Comparison of ENCODE assay signal across 8 cellular contexts in genomic region chr20:37095108-37095608, GRCh38. TPM values are rescaled to one million over a fixed set of nuclear protein-coding genes. Genes with fewer than 3 reads are reported as not detected.
DNase-seq lines count a peak whose midpoint lies in the region; ATAC-seq and TF ChIP-seq lines count a peak whose summit lies in the region.

No MANE protein-coding gene starts in this region.

- peaks cover 34% of the 10 kb centered on the region for H3K4me1 ChIP-seq in OCI-LY3 (ENCODE audit: low read length)
- H3K4me1 ChIP-seq in gastrocnemius medialis, result peaks cover 18 to 24% of the 10 kb centered on the region in 2 donors

- peak; percentile 60 for DNase-seq in DMS53 (lab: John Stamatoyannopoulos, UW)
- DNase-seq in DMS53 treated with DMSO at 0.1 percent for 48 hours (lab: John Stamatoyannopoulos, UW; ENCODE audit: unreplicated experiment), result no peak
- DNase-seq in activated naive CD4-positive, alpha-beta T cell treated with Interleukin-2 at 50 U/mL for 16 hours, result peak; percentile 46
- no peak for DNase-seq in left ventricle myocardium superior
- no peak for DNase-seq in gastrocnemius medialis
- no peak for DNase-seq in NCI-H1436 (lab: John Stamatoyannopoulos, UW)

- peaks cover 11% of the 10 kb centered on the region for H4K20me1 ChIP-seq in OCI-LY3 (ENCODE audit: insufficient read depth, low read length)

- H3K4me2 ChIP-seq in OCI-LY3 (ENCODE audit: low read length), result peak overlapping the region; percentile 78

- ATAC-seq in HG02678 (IDR thresholded peaks at IDR 0.05; ENCODE audit: unreplicated experiment) (peak; percentile 22), left ventricle myocardium superior (peak; percentile 35), gastrocnemius medialis (no peak)

- H3K36me3 ChIP-seq in OCI-LY3 (replicated peaks; ENCODE audit: low read depth, low read length), result peaks cover 30% of the 10 kb centered on the region
- H3K36me3 ChIP-seq in gastrocnemius medialis, result no peaks in the 10 kb centered on the region

- H3K27me3 ChIP-seq in OCI-LY3 (ENCODE audit: low read depth, low read length) (no peaks in the 10 kb centered on the region), gastrocnemius medialis (no peaks in the 10 kb centered on the region)

- peak overlapping the region; percentile 83 for H3K4me3 ChIP-seq in OCI-LY3 (ENCODE audit: low read length)
- peak overlapping the region; percentile 76 to 98 (median 78) for H3K4me3 ChIP-seq in gastrocnemius medialis

- H3K9ac ChIP-seq in OCI-LY3 (ENCODE audit: low read length), result peak overlapping the region; percentile 95

- TF ChIP-seq POLR2A in gastrocnemius medialis (IDR thresholded peaks at IDR 0.05), result no peak

- peak overlapping the region; percentile 40; the same call in 1 of the 2 replicates for H2AFZ ChIP-seq in OCI-LY3 (ENCODE audit: low read depth, low read length)

- TF ChIP-seq CTCF in OCI-LY3 (IDR thresholded peaks at IDR 0.05; ENCODE audit: low read depth, low read length), result no peak
- no peak for TF ChIP-seq CTCF in gastrocnemius medialis (IDR thresholded peaks at IDR 0.05 in 4 of 5, conservative IDR thresholded peaks at IDR 0.05 in 1 of 5)

- H3K79me2 ChIP-seq in OCI-LY3 (ENCODE audit: low read length), result peaks cover 54% of the 10 kb centered on the region

- peak overlapping the region; percentile 77 for H3K27ac ChIP-seq in OCI-LY3 (ENCODE audit: low read length)
- H3K27ac ChIP-seq in gastrocnemius medialis, result peak overlapping the region; percentile 77 to 83 (median 80)

- H3K9me3 ChIP-seq in OCI-LY3 (ENCODE audit: insufficient read depth, low read length) (no peaks in the 10 kb centered on the region), gastrocnemius medialis (no peaks in the 10 kb centered on the region)

- in situ Hi-C loops in gastrocnemius medialis (cut with MboI; ENCODE audit: low sequenced_read_pairs in 4 of 4), result no loop called here

- intact Hi-C loops in left ventricle myocardium superior (cut with micrococcal nuclease) (no loop called here), gastrocnemius medialis (cut with DNase I; ENCODE audit: low total_unique reads) (loop anchor here (5.0 to 10.0 kb wide), 2 partner anchors 143 to 430 kb away; partner anchors contain the start of genes BLCAP, NNAT and SAMHD1)

RNA-seq across cellular contexts. Expression of gene RBL1, which starts 0.6 kb away (rescaled TPM):
- total RNA-seq in left ventricle myocardium superior, result 4.9 TPM
- total RNA-seq in gastrocnemius medialis, result 10 to 100 TPM in 1 of 4 donors, 1 to 10 TPM in 3; 2.9 to 13.0 (median 6.1) TPM

Comparison
In these comparisons a context has a peak if more than half of its experiments do, and no peak if none do; other contexts are left out.
1. DNase-seq: peak in DMS53 (single experiment) and activated naive CD4-positive, alpha-beta T cell treated with Interleukin-2 at 50 U/mL for 16 hours (single experiment); none in DMS53 treated with DMSO at 0.1 percent for 48 hours (single experiment), left ventricle myocardium superior (single experiment), gastrocnemius medialis (0 of 2) and NCI-H1436 (single experiment).
2. ATAC-seq: peak in HG02678 (single experiment) and left ventricle myocardium superior (single experiment); none in gastrocnemius medialis (0 of 2).